ENCODE assay signal across 24 cellular contexts in genomic region chr14:79575032-79575431, GRCh38.
"Had no signal": no experiment of that assay in that cellular context is flagged by ENCODE, and none has a peak within 500 bp of the region (broad histone marks: within the 10 kb centered on the region; RNA-seq: fewer than 3 reads in every experiment).

No MANE protein-coding gene starts in this region.

- H3K36me3 ChIP-seq: brain microvascular endothelial cell, esophagus squamous epithelium, gastroesophageal sphincter had no signal

- H3K4me1 Mint-ChIP-seq: activated CD4-positive, alpha-beta T cell treated with anti-CD3 and anti-CD28 coated beads for 36 hours; activated CD4-positive, alpha-beta T cell treated with anti-CD3 and anti-CD28 coated beads, Interleukin-2, amount 10 ng/mL, durations not matched to agents 24 days and 14 days; activated naive CD4-positive, alpha-beta T cell treated with anti-CD3 and anti-CD28 coated beads, Interleukin-2, amount 10 ng/mL, durations not matched to agents 7 days and 5 days; activated naive CD8-positive, alpha-beta T cell treated with anti-CD3 and anti-CD28 coated beads, Interleukin-2, amount 10 ng/mL, durations not matched to agents 7 days and 5 days; central memory CD8-positive, alpha-beta T cell had no signal

- H3K27me3 ChIP-seq: brain microvascular endothelial cell, esophagus squamous epithelium, gastroesophageal sphincter had no signal

- H3K4me1 ChIP-seq: esophagus squamous epithelium had no signal

- H3K27me3 Mint-ChIP-seq: activated CD4-positive, alpha-beta memory T cell treated with anti-CD3 and anti-CD28 coated beads for 36 hours; activated CD4-positive, alpha-beta T cell treated with anti-CD3 and anti-CD28 coated beads for 36 hours; activated CD4-positive, alpha-beta T cell treated with anti-CD3 and anti-CD28 coated beads, Interleukin-2, amount 10 ng/mL, durations not matched to agents 24 days and 14 days; activated naive CD4-positive, alpha-beta T cell treated with anti-CD3 and anti-CD28 coated beads, Interleukin-2, amount 10 ng/mL, durations not matched to agents 7 days and 5 days; activated naive CD8-positive, alpha-beta T cell treated with anti-CD3 and anti-CD28 coated beads, Interleukin-2, amount 10 ng/mL, durations not matched to agents 7 days and 5 days; activated T-cell treated with anti-CD3 and anti-CD28 coated beads, Interleukin-2, amount 50 U/mL, for 24 hours; central memory CD8-positive, alpha-beta T cell had no signal

- H3K27ac ChIP-seq: brain microvascular endothelial cell, epithelial cell of prostate, esophagus squamous epithelium, gastroesophageal sphincter had no signal

- DNase-seq: activated CD4-positive, alpha-beta memory T cell treated with anti-CD3 and anti-CD28 coated beads for 36 hours; activated CD4-positive, alpha-beta T cell treated with anti-CD3 and anti-CD28 coated beads for 36 hours; activated CD4-positive, alpha-beta T cell treated with anti-CD3 and anti-CD28 coated beads, Interleukin-2, amount 10 ng/mL, durations not matched to agents 24 days and 14 days; activated CD4-positive, CD25-positive, alpha-beta regulatory T cell; activated CD4-positive, CD25-positive, alpha-beta regulatory T cell treated with anti-CD3 and anti-CD28 coated beads, Interleukin-2, amount 50 U/mL, for 72 hours; activated CD8-positive, alpha-beta memory T cell treated with anti-CD3 and anti-CD28 coated beads, Interleukin-2, amount 50 U/mL, for 48 hours; activated gamma-delta T cell; activated naive CD4-positive, alpha-beta T cell; activated naive CD4-positive, alpha-beta T cell treated with anti-CD3 and anti-CD28 coated beads, Interleukin-2, amount 10 ng/mL, durations not matched to agents 7 days and 5 days; activated naive CD8-positive, alpha-beta T cell treated with anti-CD3 and anti-CD28 coated beads, Interleukin-2, amount 10 ng/mL, durations not matched to agents 7 days and 5 days; activated T-cell treated with anti-CD3 and anti-CD28 coated beads for 4 hours; activated T-cell treated with anti-CD3 and anti-CD28 coated beads, Interleukin-2, amount 50 U/mL, for 24 hours; activated T-cell treated with anti-CD3 and anti-CD28 coated beads, Interleukin-2, amount 50 U/mL, for 72 hours; amniotic stem cell; anterior cingulate cortex; brain microvascular endothelial cell; effector CD8-positive, alpha-beta T cell; esophagus squamous epithelium; foreskin melanocyte; T-helper 2 cell had no signal

- H3K9me3 Mint-ChIP-seq: activated CD4-positive, alpha-beta memory T cell treated with anti-CD3 and anti-CD28 coated beads for 36 hours; activated CD4-positive, alpha-beta T cell treated with anti-CD3 and anti-CD28 coated beads, Interleukin-2, amount 10 ng/mL, durations not matched to agents 24 days and 14 days; activated naive CD4-positive, alpha-beta T cell treated with anti-CD3 and anti-CD28 coated beads, Interleukin-2, amount 10 ng/mL, durations not matched to agents 7 days and 5 days; activated naive CD8-positive, alpha-beta T cell treated with anti-CD3 and anti-CD28 coated beads, Interleukin-2, amount 10 ng/mL, durations not matched to agents 7 days and 5 days; activated T-cell treated with anti-CD3 and anti-CD28 coated beads, Interleukin-2, amount 50 U/mL, for 24 hours had no signal

- H3K4me3 ChIP-seq: esophagus squamous epithelium, gastroesophageal sphincter had no signal

- ATAC-seq: activated CD4-positive, alpha-beta T cell treated with anti-CD3 and anti-CD28 coated beads for 36 hours; activated naive CD4-positive, alpha-beta T cell treated with anti-CD3 and anti-CD28 coated beads, Interleukin-2, amount 50 U/mL, for 72 hours; activated T-cell treated with anti-CD3 and anti-CD28 coated beads, Interleukin-2, amount 50 U/mL, for 72 hours; gastroesophageal sphincter had no signal

- H3K36me3 Mint-ChIP-seq: activated CD4-positive, alpha-beta memory T cell treated with anti-CD3 and anti-CD28 coated beads for 36 hours; activated naive CD4-positive, alpha-beta T cell treated with anti-CD3 and anti-CD28 coated beads, Interleukin-2, amount 10 ng/mL, durations not matched to agents 7 days and 5 days; activated naive CD4-positive, alpha-beta T cell treated with anti-CD3 and anti-CD28 coated beads, Interleukin-2, amount 50 U/mL, for 72 hours; activated naive CD8-positive, alpha-beta T cell treated with anti-CD3 and anti-CD28 coated beads, Interleukin-2, amount 10 ng/mL, durations not matched to agents 7 days and 5 days had no signal

- H3K27ac Mint-ChIP-seq: activated CD4-positive, alpha-beta memory T cell treated with anti-CD3 and anti-CD28 coated beads for 36 hours; activated CD4-positive, alpha-beta T cell treated with anti-CD3 and anti-CD28 coated beads for 36 hours; activated CD4-positive, alpha-beta T cell treated with anti-CD3 and anti-CD28 coated beads, Interleukin-2, amount 10 ng/mL, durations not matched to agents 24 days and 14 days; activated naive CD4-positive, alpha-beta T cell treated with anti-CD3 and anti-CD28 coated beads, Interleukin-2, amount 10 ng/mL, durations not matched to agents 7 days and 5 days; activated naive CD4-positive, alpha-beta T cell treated with anti-CD3 and anti-CD28 coated beads, Interleukin-2, amount 50 U/mL, for 72 hours; activated naive CD8-positive, alpha-beta T cell treated with anti-CD3 and anti-CD28 coated beads, Interleukin-2, amount 10 ng/mL, durations not matched to agents 7 days and 5 days; activated T-cell treated with anti-CD3 and anti-CD28 coated beads, Interleukin-2, amount 50 U/mL, for 24 hours; activated T-cell treated with anti-CD3 and anti-CD28 coated beads, Interleukin-2, amount 50 U/mL, for 72 hours had no signal

- H3K9me3 ChIP-seq: esophagus squamous epithelium, gastroesophageal sphincter had no signal

- H3K4me3 Mint-ChIP-seq: activated CD4-positive, alpha-beta memory T cell treated with anti-CD3 and anti-CD28 coated beads for 36 hours; activated CD4-positive, alpha-beta T cell treated with anti-CD3 and anti-CD28 coated beads for 36 hours; activated CD4-positive, alpha-beta T cell treated with anti-CD3 and anti-CD28 coated beads, Interleukin-2, amount 10 ng/mL, durations not matched to agents 24 days and 14 days; activated naive CD4-positive, alpha-beta T cell treated with anti-CD3 and anti-CD28 coated beads, Interleukin-2, amount 10 ng/mL, durations not matched to agents 7 days and 5 days; activated naive CD8-positive, alpha-beta T cell treated with anti-CD3 and anti-CD28 coated beads, Interleukin-2, amount 10 ng/mL, durations not matched to agents 7 days and 5 days; activated T-cell treated with anti-CD3 and anti-CD28 coated beads, Interleukin-2, amount 50 U/mL, for 24 hours; activated T-cell treated with anti-CD3 and anti-CD28 coated beads, Interleukin-2, amount 50 U/mL, for 72 hours; central memory CD8-positive, alpha-beta T cell had no signal
